ENCODE assay signal across 10 cellular contexts in genomic region chr4:14165253-14165942, GRCh38.
DNase-seq lines count a peak whose midpoint lies in the region; ATAC-seq, FAIRE-seq and TF ChIP-seq lines count a peak whose summit lies in the region.
"Had no signal": no experiment of that assay in that cellular context is flagged by ENCODE, and none has a peak within 500 bp of the region (broad histone marks: within the 10 kb centered on the region; RNA-seq: fewer than 3 reads in every experiment).

No MANE protein-coding gene starts in this region.

- CTCF ChIA-PET in OCI-LY7 (lab: Charles Lee; ENCODE audit: unreplicated experiment) = no interaction called here

- H3K9me2 ChIP-seq in OCI-LY7 (ENCODE audit: insufficient read depth, low read length) = no peaks in the 10 kb centered on the region

- H3K4me1 ChIP-seq in OCI-LY7 (ENCODE audit: insufficient read depth, low read length, poor library complexity, severe bottlenecking) (peaks cover 11% of the 10 kb centered on the region), kidney (ENCODE audit: control insufficient read depth in 1 of 2, insufficient read depth in 1 of 2, low read depth in 1 of 2, low read length in 2 of 2) (no peaks in the 10 kb centered on the region)
- H3K4me1 ChIP-seq: Peyer's patch had no signal

- no peaks in the 10 kb centered on the region for H3K9me3 ChIP-seq in OCI-LY7 (ENCODE audit: low read length)
- H3K9me3 ChIP-seq in kidney (ENCODE audit: control insufficient read depth in 1 of 2, low read length in 2 of 2) = no peaks in the 10 kb centered on the region
- H3K9me3 ChIP-seq: Peyer's patch had no signal

- H3K4me3 ChIP-seq in GM08714 (ENCODE audit: low read length) (0 out of 2 replicates have a peak overlapping the region, but pooled peaks have one; percentile 36), OCI-LY7 (ENCODE audit: low read depth, low read length, poor library complexity, severe bottlenecking) (peak overlapping the region; percentile 15), kidney (ENCODE audit: low read length in 2 of 2) (no peak overlapping the region)
- H3K4me3 ChIP-seq: Peyer's patch had no signal

- TF ChIP-seq CTCF in OCI-LY7 (conservative IDR thresholded peaks at IDR 0.05; ENCODE audit: low read length) (no peak), kidney (IDR thresholded peaks at IDR 0.05; ENCODE audit: borderline replicate concordance, extremely low read depth, insufficient read depth) (no peak)

- no peaks in the 10 kb centered on the region for H3K79me2 ChIP-seq in OCI-LY7 (ENCODE audit: insufficient read depth, low read depth, low read length)

- H3K27ac ChIP-seq in OCI-LY7 (ENCODE audit: low read depth, low read length, poor library complexity, severe bottlenecking) (no peak overlapping the region), kidney (ENCODE audit: low read depth in 2 of 2, low read length in 2 of 2) (no peak overlapping the region)

- ATAC-seq in GM19397 (IDR thresholded peaks at IDR 0.05; ENCODE audit: unreplicated experiment) (peak; percentile 99), HG03039 (IDR thresholded peaks at IDR 0.05; ENCODE audit: unreplicated experiment) (peak; percentile 99)

- H3K9ac ChIP-seq in kidney (ENCODE audit: low read length in 2 of 2) = no peak overlapping the region

- 0 out of 2 replicates have a peak overlapping the region, but pooled peaks have one; percentile 28 for H2AFZ ChIP-seq in OCI-LY7 (ENCODE audit: low read length)

- H4K20me1 ChIP-seq in OCI-LY7 (ENCODE audit: insufficient read depth, low read length) = no peaks in the 10 kb centered on the region

- intact Hi-C loops in OCI-LY7 (cut with micrococcal nuclease; ENCODE audit: unreplicated experiment) = no loop called here
- intact Hi-C loops in kidney (cut with DNase I) = no loop called here

- no TSS peak for BruUV-seq in OCI-LY7 (replicated peaks; lab: Mats Ljungman, UMichigan)

- POLR2A ChIA-PET in OCI-LY7 (lab: Charles Lee) = interaction anchor here (0.6 kb wide), 1 partner anchor 241 kb away, joined by 3 read pairs; no protein-coding TSS in a partner anchor

- DNase-seq in OCI-LY7 (ENCODE audit: low spot score) (peak; percentile 69), HK-2 (ENCODE audit: unreplicated experiment) (no peak), kidney (no peak), NCI-H82 treated with DMSO at 0.1 percent for 48 hours (lab: John Stamatoyannopoulos, UW; ENCODE audit: unreplicated experiment) (no peak), activated gamma-delta T cell treated with Interleukin-2 at 50 U/mL for 16 hours (no peak)
- DNase-seq: stimulated activated CD4-positive, alpha-beta T cell treated with anti-CD3 and anti-CD28 coated beads, Interleukin-12 subunit alpha, Interleukin-12 subunit beta, amount 100 ng/mL, for 4 hours had no signal

- no peak for FAIRE-seq in kidney (lab: Jason Lieb, UNC)

- peak overlapping the region; percentile 56 for H3K4me2 ChIP-seq in OCI-LY7 (ENCODE audit: low read length)

- H3K36me3 ChIP-seq in OCI-LY7 (ENCODE audit: insufficient read depth, low read length) (no peaks in the 10 kb centered on the region), kidney (ENCODE audit: control insufficient read depth in 1 of 2, insufficient read depth in 2 of 2, low read length in 2 of 2) (no peaks in the 10 kb centered on the region)
- H3K36me3 ChIP-seq: Peyer's patch had no signal

Comparison
In these comparisons a context has a peak if more than half of its experiments do, and no peak if none do; other contexts are left out.
1. H3K4me3 ChIP-seq: peak in GM08714 (single experiment) and OCI-LY7 (single experiment); none in kidney (0 of 2).